1 cellular context compared by ENCODE assay signal in genomic region chr20:58965270-58966064, GRCh38.
TF ChIP-seq lines count a peak whose summit lies in the region.

No MANE protein-coding gene starts in this region.

TF ChIP-seq in WTC11, 78 proteins besides CTCF, POLR2A, EP300 and RAD21 (continued from another document):
- TF ChIP-seq ARID4B (CRISPR knock-in tag; IDR thresholded peaks at IDR 0.05; ENCODE audit: borderline replicate concordance) (no peak), NFATC4 (CRISPR knock-in tag; IDR thresholded peaks at IDR 0.05) (no peak), SOX15 (CRISPR knock-in tag; IDR thresholded peaks at IDR 0.05) (no peak), NR3C1 (CRISPR knock-in tag; conservative IDR thresholded peaks at IDR 0.05; ENCODE audit: low read depth) (no peak), E2F4 (CRISPR knock-in tag; IDR thresholded peaks at IDR 0.05; ENCODE audit: borderline replicate concordance, low read depth) (no peak), CBFB (CRISPR knock-in tag; IDR thresholded peaks at IDR 0.05; ENCODE audit: low read depth) (no peak), ETV6 (CRISPR knock-in tag; IDR thresholded peaks at IDR 0.05) (no peak), JUN (CRISPR knock-in tag; IDR thresholded peaks at IDR 0.05) (no peak), PRDM15 (CRISPR knock-in tag; IDR thresholded peaks at IDR 0.05) (no peak), KAT7 (CRISPR knock-in tag; IDR thresholded peaks at IDR 0.05; ENCODE audit: borderline replicate concordance) (no peak), MYBL2 (CRISPR knock-in tag; IDR thresholded peaks at IDR 0.05) (no peak), MLX (CRISPR knock-in tag; IDR thresholded peaks at IDR 0.05) (no peak), TCF7 (CRISPR knock-in tag; IDR thresholded peaks at IDR 0.05; ENCODE audit: low read depth) (no peak), ZNF281 (CRISPR knock-in tag; IDR thresholded peaks at IDR 0.05) (no peak), NFE2L1 (CRISPR knock-in tag; IDR thresholded peaks at IDR 0.05) (no peak)
